18 cellular contexts compared by ENCODE assay signal in genomic region chr2:64944484-64944883, GRCh38. TPM values are rescaled to one million over a fixed set of nuclear protein-coding genes. Genes with fewer than 3 reads are reported as not detected.
A peak's percentile ranks its signal among the peaks of the same experiment; 100 is the strongest.
DNase-seq lines count a peak whose midpoint lies in the region; ATAC-seq and TF ChIP-seq lines count a peak whose summit lies in the region.
"Had no signal": no experiment of that assay in that cellular context is flagged by ENCODE, and none has a peak within 500 bp of the region (broad histone marks: within the 10 kb centered on the region; RNA-seq: fewer than 3 reads in every experiment).

No MANE protein-coding gene starts in this region.

- H3K27me3 ChIP-seq in breast epithelium: no peaks in the 10 kb centered on the region
- no peaks in the 10 kb centered on the region for H3K27me3 ChIP-seq in mesenchymal stem cell (ENCODE audit: control insufficient read depth in 1 of 2, insufficient read depth in 1 of 2, low read length in 2 of 2)
- H3K27me3 ChIP-seq: hepatocyte, upper lobe of left lung had no signal

- no peak overlapping the region for H4K91ac ChIP-seq in mesenchymal stem cell (ENCODE audit: low read length)

- DNase-seq in MCF 10A (ENCODE audit: unreplicated experiment) (no peak), breast epithelium (ENCODE audit: low spot score in 2 of 2) (no peak), mesenchymal stem cell (no peak), left lobe of liver (ENCODE audit: low spot score) (no peak), NCI-H2171 (lab: John Stamatoyannopoulos, UW) (no peak), NCI-H1417 treated with DMSO at 0.1 percent for 48 hours (lab: John Stamatoyannopoulos, UW) (no peak)
- DNase-seq in activated CD8-positive, alpha-beta T cell treated with anti-CD3 and anti-CD28 coated beads, Interleukin-2, amount 10 ng/mL, durations not matched to agents 7 days and 5 days: no peak
- DNase-seq: activated effector memory CD4-positive, alpha-beta T cell treated with anti-CD3 and anti-CD28 coated beads, Interleukin-2, amount 50 U/mL, for 16 hours; amniotic stem cell; MM.1S; NCI-H1930; NK-92 treated with Interleukin-12 subunit alpha and Interleukin-12 subunit beta, amount 100 ng/mL, for 24 hours; retina; stimulated activated CD4-positive, alpha-beta T cell treated with anti-CD3 and anti-CD28 coated beads, Interleukin-15, amount 100 ng/mL, for 24 hours; stimulated activated naive CD4-positive, alpha-beta T cell treated with Interleukin-2 at 50 U/mL for 16 hours had no signal

- H3K27me3 Mint-ChIP-seq in MCF 10A (ENCODE audit: insufficient read depth, unreplicated experiment): peaks cover under 1% of the 10 kb centered on the region
- H3K27me3 Mint-ChIP-seq in activated CD8-positive, alpha-beta T cell treated with anti-CD3 and anti-CD28 coated beads, Interleukin-2, amount 10 ng/mL, durations not matched to agents 7 days and 5 days (ENCODE audit: low read depth): no peaks in the 10 kb centered on the region

- intact Hi-C loops in MCF 10A (cut with micrococcal nuclease) (loop anchor here (5.0 kb wide), 1 partner anchor 43 kb away; the partner anchor contains the start of gene SLC1A4), breast epithelium (cut with DNase I; ENCODE audit: low total_unique reads) (no loop called here)

- H3K9ac ChIP-seq in mesenchymal stem cell (ENCODE audit: low read length): no peak overlapping the region

- peak overlapping the region in 1 of 2 donors; percentile 20 for H3K27ac ChIP-seq in breast epithelium
- H3K27ac ChIP-seq in mesenchymal stem cell (ENCODE audit: low read length, poor library complexity, severe bottlenecking): no peak overlapping the region
- H3K27ac ChIP-seq: hepatocyte had no signal

- H3K36me3 ChIP-seq in breast epithelium (no peaks in the 10 kb centered on the region), mesenchymal stem cell (ENCODE audit: control insufficient read depth in 1 of 2, insufficient read depth in 2 of 2, low read depth in 1 of 2, low read length in 2 of 2) (no peaks in the 10 kb centered on the region)
- H3K36me3 ChIP-seq: upper lobe of left lung had no signal

- H3K23ac ChIP-seq in mesenchymal stem cell (ENCODE audit: low read length in 2 of 2): no peak overlapping the region

- ATAC-seq in activated CD8-positive, alpha-beta T cell treated with anti-CD3 and anti-CD28 coated beads, Interleukin-2, amount 10 ng/mL, durations not matched to agents 7 days and 5 days: no peak
- ATAC-seq in left lobe of liver (no peak), GM21737 (IDR thresholded peaks at IDR 0.05; ENCODE audit: unreplicated experiment) (no peak)

- H2BK15ac ChIP-seq in mesenchymal stem cell (ENCODE audit: low read depth, poor library complexity, severe bottlenecking): peak overlapping the region; percentile 2

- no peak overlapping the region for H2BK5ac ChIP-seq in mesenchymal stem cell (ENCODE audit: low read depth, low read length, poor library complexity, severe bottlenecking)

- no TSS peak for BruUV-seq in MCF 10A (replicated peaks; lab: Mats Ljungman, UMichigan)

- H3K4ac ChIP-seq in mesenchymal stem cell (ENCODE audit: low read depth in 1 of 2, low read length in 2 of 2): no peak overlapping the region

- H3K4me3 ChIP-seq in breast epithelium: no peak overlapping the region
- no peak overlapping the region for H3K4me3 ChIP-seq in mesenchymal stem cell (ENCODE audit: insufficient read depth in 1 of 2, low read depth in 1 of 2, low read length in 2 of 2)
- H3K4me3 ChIP-seq: hepatocyte, upper lobe of left lung had no signal

- no peaks in the 10 kb centered on the region for H3K36me3 Mint-ChIP-seq in MCF 10A (ENCODE audit: insufficient read depth, unreplicated experiment)
- peaks cover 18% of the 10 kb centered on the region for H3K36me3 Mint-ChIP-seq in activated CD8-positive, alpha-beta T cell treated with anti-CD3 and anti-CD28 coated beads, Interleukin-2, amount 10 ng/mL, durations not matched to agents 7 days and 5 days (ENCODE audit: low read depth)

- no peak for TF ChIP-seq POLR2A in breast epithelium (IDR thresholded peaks at IDR 0.05)

- H2AFZ ChIP-seq in mesenchymal stem cell (ENCODE audit: low read depth, low read length): no peak overlapping the region
- H2AFZ ChIP-seq: hepatocyte had no signal

- H2BK12ac ChIP-seq in mesenchymal stem cell (ENCODE audit: low read length in 2 of 2): no peak overlapping the region

- no peak overlapping the region for H3K18ac ChIP-seq in mesenchymal stem cell (ENCODE audit: low read depth in 1 of 2, low read length in 2 of 2)

- peaks cover 18% of the 10 kb centered on the region for H3K4me1 Mint-ChIP-seq in MCF 10A (ENCODE audit: insufficient read depth, unreplicated experiment)
- peaks cover 64% of the 10 kb centered on the region for H3K4me1 Mint-ChIP-seq in activated CD8-positive, alpha-beta T cell treated with anti-CD3 and anti-CD28 coated beads, Interleukin-2, amount 10 ng/mL, durations not matched to agents 7 days and 5 days (ENCODE audit: low read depth)

- CTCF ChIA-PET in MCF 10A (lab: Yijun Ruan, JAX): interaction anchor here (1.1 kb wide), 1 partner anchor 26 kb away, joined by 4 read pairs; no protein-coding TSS in a partner anchor
- CTCF ChIA-PET in activated CD8-positive, alpha-beta T cell treated with anti-CD3 and anti-CD28 coated beads, Interleukin-2, amount 10 ng/mL, durations not matched to agents 7 days and 5 days (lab: Charles Lee): interaction anchor here (0.5 to 8.7 kb wide), 3 partner anchors 9 to 437 kb away, joined by 3 to 98 read pairs (median 3); no protein-coding TSS in a partner anchor

- H2AK5ac ChIP-seq in mesenchymal stem cell (ENCODE audit: low read length, severe bottlenecking): no peak overlapping the region

- no peak overlapping the region for H4K8ac ChIP-seq in mesenchymal stem cell (ENCODE audit: low read length)

- 82% methylated on average over 4 of the region's 4 CpGs for WGBS in mesenchymal stem cell

- H3K14ac ChIP-seq in mesenchymal stem cell (ENCODE audit: low read length in 2 of 2): no peak overlapping the region

- no peaks in the 10 kb centered on the region for H3K9me3 Mint-ChIP-seq in MCF 10A (ENCODE audit: unreplicated experiment)
- peaks cover 8% of the 10 kb centered on the region for H3K9me3 Mint-ChIP-seq in activated CD8-positive, alpha-beta T cell treated with anti-CD3 and anti-CD28 coated beads, Interleukin-2, amount 10 ng/mL, durations not matched to agents 7 days and 5 days (ENCODE audit: insufficient read depth)

- no peak overlapping the region for H3K4me2 ChIP-seq in mesenchymal stem cell (ENCODE audit: low read length, poor library complexity, severe bottlenecking)
- H3K4me2 ChIP-seq: hepatocyte had no signal

- H3K4me1 ChIP-seq in breast epithelium (no peaks in the 10 kb centered on the region), mesenchymal stem cell (ENCODE audit: control insufficient read depth, insufficient read depth, low read depth, low read length) (peaks cover 5% of the 10 kb centered on the region)

- H3K27ac Mint-ChIP-seq in MCF 10A (ENCODE audit: low read depth, unreplicated experiment): peak overlapping the region; percentile 7
- peak overlapping the region; percentile 81 for H3K27ac Mint-ChIP-seq in activated CD8-positive, alpha-beta T cell treated with anti-CD3 and anti-CD28 coated beads, Interleukin-2, amount 10 ng/mL, durations not matched to agents 7 days and 5 days

- H3K4me3 Mint-ChIP-seq in MCF 10A (ENCODE audit: unreplicated experiment): no peak overlapping the region
- H3K4me3 Mint-ChIP-seq in activated CD8-positive, alpha-beta T cell treated with anti-CD3 and anti-CD28 coated beads, Interleukin-2, amount 10 ng/mL, durations not matched to agents 7 days and 5 days: no peak overlapping the region

- POLR2A ChIA-PET in MCF 10A (lab: Yijun Ruan, JAX): interaction anchor here (0.7 to 1.5 kb wide), 6 partner anchors 11 to 48 kb away, joined by 3 to 6 read pairs (median 4); partner anchors contain the start of gene SLC1A4
- POLR2A ChIA-PET in activated CD8-positive, alpha-beta T cell treated with anti-CD3 and anti-CD28 coated beads, Interleukin-2, amount 10 ng/mL, durations not matched to agents 7 days and 5 days (lab: Charles Lee): interaction anchor here (1.5 to 3.6 kb wide), 4 partner anchors 8 to 45 kb away, joined by 5 to 41 read pairs (median 24); partner anchors contain the start of gene SLC1A4

- H2BK120ac ChIP-seq in mesenchymal stem cell (ENCODE audit: low read depth, low read length): no peak overlapping the region

- H3K9me3 ChIP-seq in breast epithelium (no peaks in the 10 kb centered on the region), mesenchymal stem cell (ENCODE audit: control insufficient read depth, low read length) (no peaks in the 10 kb centered on the region)
- H3K9me3 ChIP-seq: upper lobe of left lung had no signal

- H3K79me1 ChIP-seq in mesenchymal stem cell (replicated peaks; ENCODE audit: low read length, poor library complexity, severe bottlenecking): no peaks in the 10 kb centered on the region

- TF ChIP-seq CTCF in MCF 10A (IDR thresholded peaks at IDR 0.05; ENCODE audit: unreplicated experiment) (no peak), breast epithelium (IDR thresholded peaks at IDR 0.05) (no peak)

RNA-seq across cellular contexts. Expression of gene SLC1A4, which starts 44.7 kb away (rescaled TPM):
- total RNA-seq in MCF 10A (2022) (29.6 and 36.0 TPM in 2 replicates), breast epithelium (10 to 100 TPM in 2 of 3 donors, 1 to 10 TPM in 1; 9.1 to 31.5 (median 11.4) TPM), left lobe of liver (8.1 TPM)
- 10 to 100 TPM; 48.8 to 50.1 TPM for total RNA-seq in activated CD8-positive, alpha-beta T cell treated with anti-CD3 and anti-CD28 coated beads, Interleukin-2, amount 10 ng/mL, durations not matched to agents 7 days and 5 days
- polyA plus RNA-seq in mesenchymal stem cell (2013, experiment 1 of 2): 14.3 TPM
- 15.0 TPM for polyA plus RNA-seq in mesenchymal stem cell (2013, experiment 2 of 2)
